In the genomic region with DNA sequence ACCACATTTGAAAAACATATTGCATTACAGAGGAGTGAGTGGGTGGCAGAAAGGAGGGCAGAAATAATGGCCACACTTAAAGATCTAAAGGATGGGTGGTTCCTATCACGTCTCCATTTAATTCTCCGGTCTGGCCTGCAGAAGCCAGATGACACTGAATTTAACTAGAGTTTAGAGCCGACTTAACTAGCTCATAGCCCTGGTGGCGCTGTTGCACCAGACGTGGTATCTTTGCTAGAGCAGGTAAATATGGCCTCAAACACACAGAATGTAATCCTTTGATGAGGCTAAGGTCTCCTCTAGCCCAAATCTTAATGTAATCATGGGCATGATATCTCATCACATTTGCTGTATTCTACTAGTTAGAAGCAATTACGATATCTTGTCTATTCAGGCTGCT, we compare ENCODE assay signal across 9 cellular contexts. TPM values are rescaled to one million over a fixed set of nuclear protein-coding genes. Genes with fewer than 3 reads are reported as not detected.
DNase-seq lines count a peak whose midpoint lies in the region; ATAC-seq and TF ChIP-seq lines count a peak whose summit lies in the region.
"Had no signal": no experiment of that assay in that cellular context is flagged by ENCODE, and none has a peak within 500 bp of the region (broad histone marks: within the 10 kb centered on the region; RNA-seq: fewer than 3 reads in every experiment).

No MANE protein-coding gene starts in this region.

- dilution Hi-C loops in IMR-90 (cut with HindIII; ENCODE audit: low sequenced_read_pairs, unreplicated experiment): no loop called here

- ATAC-seq in IMR-90 (ENCODE audit: low read depth) (peak; percentile 85), Panc1 (peak; percentile 96), GM21723 (IDR thresholded peaks at IDR 0.05; ENCODE audit: unreplicated experiment) (no peak), HG02938 (IDR thresholded peaks at IDR 0.05; ENCODE audit: unreplicated experiment) (no peak), HG03159 (IDR thresholded peaks at IDR 0.05; ENCODE audit: unreplicated experiment) (no peak)

- no peaks in the 10 kb centered on the region for H3K9me1 ChIP-seq in IMR-90 (ENCODE audit: insufficient read depth, low read length)

- TF ChIP-seq CTCF in IMR-90 (conservative IDR thresholded peaks at IDR 0.05; ENCODE audit: low read depth, low read length) (peak; percentile 68), Panc1 (IDR thresholded peaks at IDR 0.05) (peak; percentile 87), astrocyte of the cerebellum (IDR thresholded peaks at IDR 0.05; ENCODE audit: low read depth, low read length, missing control alignments) (peak; percentile 78)

- no peaks in the 10 kb centered on the region for H4K20me1 ChIP-seq in IMR-90 (ENCODE audit: insufficient read depth, low read length)

- H3K27me3 ChIP-seq in IMR-90 (ENCODE audit: control insufficient read depth, insufficient read depth, low read length) (peaks cover 11% of the 10 kb centered on the region), Panc1 (ENCODE audit: control insufficient read depth, insufficient read depth, low read length) (peaks cover 3% of the 10 kb centered on the region)

- DNase-seq in DMS153 (lab: John Stamatoyannopoulos, UW) (peak; percentile 35), IMR-90 (peak; percentile 70), Panc1 (ENCODE audit: low read depth, low spot score) (peak; percentile 20), astrocyte of the cerebellum (ENCODE audit: low read depth) (peak; percentile 60), left kidney (ENCODE audit: low read depth, low spot score) (peak; percentile 89)
- DNase-seq: activated B cell treated with CpG ODN at 0.5 μM for 24 hours had no signal

- H3K36me3 ChIP-seq in IMR-90 (ENCODE audit: control insufficient read depth, insufficient read depth, low read length) (no peaks in the 10 kb centered on the region), Panc1 (ENCODE audit: control insufficient read depth, insufficient read depth, low read length) (no peaks in the 10 kb centered on the region)

- 20% methylated on average over 4 of the region's 6 CpGs; no CpG with 5 or more reads in 1 of the 2 experiments for WGBS in IMR-90 (ENCODE audit: extremely low coverage in 2 of 2, insufficient read length in 1 of 2), 2 experiments

- no TSS peak for BruUV-seq in IMR-90 (replicated peaks; lab: Mats Ljungman, UMichigan)
- no TSS peak for BruUV-seq in Panc1 (replicated peaks; lab: Mats Ljungman, UMichigan)

- H3K4ac ChIP-seq in IMR-90 (ENCODE audit: low read depth, low read length): no peak overlapping the region

- H3K56ac ChIP-seq in IMR-90 (ENCODE audit: extremely low read depth, insufficient read depth, low read length): no peak overlapping the region

- H4K5ac ChIP-seq in IMR-90 (ENCODE audit: low read depth, low read length): no peak overlapping the region

- in situ Hi-C loops in IMR-90 (cut with MboI; ENCODE audit: low sequenced_read_pairs) (no loop called here), Panc1 (cut with HindIII; ENCODE audit: low pct_unique_long_range_greater_than_20kb, low sequenced_read_pairs) (no loop called here), astrocyte of the cerebellum (cut with HindIII; ENCODE audit: low sequenced_read_pairs) (loop anchor here (25.0 kb wide), 2 partner anchors 279 to 454 kb away; a partner anchor contains a TSS)

- no peak overlapping the region for H2BK5ac ChIP-seq in IMR-90 (ENCODE audit: low read depth, low read length, poor library complexity, severe bottlenecking)

- peak; percentile 87 for TF ChIP-seq RAD21 in IMR-90 (IDR thresholded peaks at IDR 0.05; ENCODE audit: low read length)

- no peaks in the 10 kb centered on the region for H3K9me3 ChIP-seq in IMR-90 (ENCODE audit: control insufficient read depth, insufficient read depth, low read length)
- H3K9me3 ChIP-seq in Panc1 (ENCODE audit: control insufficient read depth, insufficient read depth, low read depth, low read length): no peaks in the 10 kb centered on the region

- H3K4me3 ChIP-seq in IMR-90 (ENCODE audit: insufficient read depth, low read depth, low read length) (no peak overlapping the region), Panc1 (ENCODE audit: low read depth in 2 of 2, low read length in 2 of 2) (no peak overlapping the region), astrocyte of the cerebellum (ENCODE audit: low read depth, low read length) (no peak overlapping the region)

- no peak overlapping the region for H3K4me2 ChIP-seq in IMR-90 (ENCODE audit: low read depth, low read length)

- no peak overlapping the region for H2AFZ ChIP-seq in IMR-90 (replicated peaks; ENCODE audit: low read length, poor library complexity)

- no peak overlapping the region for H3K18ac ChIP-seq in IMR-90 (ENCODE audit: low read depth, low read length)

- no peaks in the 10 kb centered on the region for H3K79me1 ChIP-seq in IMR-90 (ENCODE audit: low read depth in 1 of 2, low read length in 2 of 2)

- H3K27ac ChIP-seq in IMR-90 (ENCODE audit: insufficient read depth, low read length) (no peak overlapping the region), Panc1 (ENCODE audit: low read length) (no peak overlapping the region)

- H2AK5ac ChIP-seq in IMR-90 (ENCODE audit: low read depth, low read length): no peak overlapping the region

- TF ChIP-seq POLR2A in IMR-90 (IDR thresholded peaks at IDR 0.05; ENCODE audit: low read depth, low read length): no peak

- H3K9ac ChIP-seq in IMR-90 (ENCODE audit: low read depth, low read length): no peak overlapping the region

- intact Hi-C loops in IMR-90 (cut with micrococcal nuclease): loop anchor here (5.0 kb wide), 1 partner anchor 94 kb away; no protein-coding TSS in a partner anchor
- intact Hi-C loops in Panc1 (cut with micrococcal nuclease; ENCODE audit: unreplicated experiment): no loop called here

- no peak overlapping the region for H3K23ac ChIP-seq in IMR-90 (ENCODE audit: low read depth, low read length)

- no peak overlapping the region for H2BK120ac ChIP-seq in IMR-90 (ENCODE audit: low read depth, low read length)

- H3K14ac ChIP-seq in IMR-90 (replicated peaks; ENCODE audit: low read depth, low read length): no peak overlapping the region

- H3K4me1 ChIP-seq in IMR-90 (ENCODE audit: control insufficient read depth, insufficient read depth, low read length) (no peaks in the 10 kb centered on the region), Panc1 (ENCODE audit: control insufficient read depth, insufficient read depth, low read length) (no peaks in the 10 kb centered on the region)

- POLR2A ChIA-PET in IMR-90 (lab: Charles Lee; ENCODE audit: unreplicated experiment): no interaction called here
- POLR2A ChIA-PET in Panc1 (lab: Charles Lee): no interaction called here

- H2AK9ac ChIP-seq in IMR-90 (replicated peaks; ENCODE audit: low read depth, low read length, poor library complexity): no peak overlapping the region

- H2BK20ac ChIP-seq in IMR-90 (ENCODE audit: low read depth, low read length): no peak overlapping the region

- CTCF ChIA-PET in IMR-90 (lab: Yijun Ruan, JAX) (interaction anchor here (0.5 to 0.6 kb wide), 2 partner anchors 62 to 222 kb away, joined by 3 read pairs; no protein-coding TSS in a partner anchor), Panc1 (lab: Charles Lee) (interaction anchor here (0.6 to 1.1 kb wide), 5 partner anchors 20 to 416 kb away, joined by 3 to 18 read pairs (median 3); a partner anchor contains a TSS)

- no peak overlapping the region for H4K91ac ChIP-seq in IMR-90 (ENCODE audit: insufficient read depth, low read depth, low read length)

- no peak overlapping the region for H2BK15ac ChIP-seq in IMR-90 (ENCODE audit: low read depth, low read length)

- H4K8ac ChIP-seq in IMR-90 (ENCODE audit: low read depth in 2 of 2, low read length in 2 of 2): no peak overlapping the region

TF ChIP-seq in IMR-90, 13 proteins besides CTCF, POLR2A, EP300 and RAD21:
- peak; percentile 73 for TF ChIP-seq SMC3 (IDR thresholded peaks at IDR 0.05; ENCODE audit: low read depth, low read length)
- no peak for TF ChIP-seq MAZ (IDR thresholded peaks at IDR 0.05; ENCODE audit: borderline replicate concordance, low read depth, low read length)

RNA-seq across cellular contexts. Expression of a gene that starts 51.5 kb away (rescaled TPM):
- total RNA-seq in IMR-90 (2012; rRNA removed) (0.28 TPM in 1 of 2 replicates, not detected in the other), Panc1 (2021; ENCODE audit: unreplicated experiment) (16.5 TPM)
- 2.0 and 2.5 TPM in 2 replicates for polyA plus RNA-seq in IMR-90 (2012; rRNA removed)
- polyA plus RNA-seq in IMR-90 (2012; cell fraction: cytosol; rRNA removed): 1.7 and 3.2 TPM in 2 replicates
- polyA plus RNA-seq in IMR-90 (2012; cell fraction: nucleus; rRNA removed; ENCODE audit: low replicate concordance): 0.65 and 1.2 TPM in 2 replicates
- polyA plus RNA-seq in Panc1 (2012; ENCODE audit: insufficient read length): 9.5 TPM
- total RNA-seq: activated B cell treated with CpG ODN at 0.5 μM for 24 hours had no signal

Comparison
In these comparisons a context has a peak if more than half of its experiments do, and no peak if none do; other contexts are left out.
1. DNase-seq: peak in every context shown above with its lines; median percentile 89 in left kidney; 70 in IMR-90; 60 in astrocyte of the cerebellum; 35 in DMS153; 20 in Panc1.
2. ATAC-seq: peak in IMR-90 (single experiment) and Panc1 (single experiment); none in GM21723 (single experiment), HG02938 (single experiment) and HG03159 (single experiment).
3. RNA of a gene that starts 51.5 kb away (total RNA-seq): 16.5 TPM in Panc1 (single experiment); 0.28 TPM in IMR-90; every median in the first group is over 10 times any median in the second.
4. Peak in every context shown above with its lines, with median percentiles within 50 percentile points of each other: CTCF ChIP-seq.